In the genomic region with DNA sequence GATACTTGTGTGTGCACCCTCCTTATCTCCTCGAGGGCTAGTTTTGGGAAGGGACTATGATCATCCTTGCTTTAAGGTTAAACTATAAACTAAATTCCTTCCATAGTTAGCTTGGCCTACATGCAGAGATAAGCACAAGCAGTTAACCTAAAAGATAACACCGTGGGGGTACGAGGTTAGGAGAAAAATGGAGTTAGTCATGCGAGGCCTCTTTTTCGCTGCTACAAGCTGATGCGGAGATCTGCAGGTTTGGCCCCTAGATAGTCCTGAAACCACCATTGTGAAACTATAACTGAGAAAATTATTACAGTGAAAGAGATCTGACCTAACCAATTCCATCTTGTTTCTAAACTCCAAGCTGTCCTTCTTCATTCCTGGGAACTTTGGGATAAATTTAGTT, we compare ENCODE assay signal across 31 cellular contexts.
"Had no signal": no experiment of that assay in that cellular context is flagged by ENCODE, and none has a peak within 500 bp of the region (broad histone marks: within the 10 kb centered on the region; RNA-seq: fewer than 3 reads in every experiment).

No MANE protein-coding gene starts in this region.

- FAIRE-seq: RCC 7860 had no signal

- H3K27ac Mint-ChIP-seq: T-cell had no signal

- H3K27me3 ChIP-seq: SJCRH30 had no signal

- H3K36me3 ChIP-seq: SJCRH30 had no signal

- H3K9me3 ChIP-seq: SJCRH30 had no signal

- H2AFZ ChIP-seq: PC-9 had no signal

- H3K36me3 Mint-ChIP-seq: T-cell had no signal

- H3K4me3 Mint-ChIP-seq: T-cell had no signal

- DNase-seq: MM.1S, MV-4-11, NCI-H1092, NCI-H1105, NCI-H1417 treated with DMSO at 0.1 percent for 48 hours, NCI-H1436 treated with DMSO at 0.1 percent for 48 hours, NCI-H1694 treated with DMSO at 0.1 percent for 48 hours, NCI-H187 treated with DMSO at 0.1 percent for 48 hours, NCI-H2029, NCI-H2081, NCI-H2107, NCI-H2171, NCI-H226, NCI-H446 treated with DMSO at 0.1 percent for 48 hours, NCI-H510A, NCI-H524, NCI-H526, NCI-H69, NCI-H748 treated with DMSO at 0.1 percent for 48 hours, NCI-H82, PC-9, SHP77, SIG-M5, SJCRH30, T-cell had no signal

- H3K4me3 ChIP-seq: PC-9, SJCRH30, SK-N-MC had no signal

- H3K4me2 ChIP-seq: PC-9 had no signal

- H3K27ac ChIP-seq: PC-9, RWPE1, SJCRH30, SK-N-MC had no signal

- ATAC-seq: Panc1, Right ventricle myocardium inferior, SK-N-SH treated with all-trans-retinoic acid at 6 μM for 48 hours, T-cell had no signal

- H3K4me1 ChIP-seq: SJCRH30 had no signal
